24 cellular contexts compared by ENCODE assay signal in genomic region chr5:106610041-106610440, GRCh38.
"Had no signal": no experiment of that assay in that cellular context is flagged by ENCODE, and none has a peak within 500 bp of the region (broad histone marks: within the 10 kb centered on the region; RNA-seq: fewer than 3 reads in every experiment).

No MANE protein-coding gene starts in this region.

- H3K36me3 ChIP-seq: brain microvascular endothelial cell, lower lobe of right lung, thoracic aorta, vagina had no signal

- DNase-seq: activated CD4-positive, alpha-beta T cell treated with anti-CD3 and anti-CD28 coated beads for 1 hour; activated CD4-positive, alpha-beta T cell treated with anti-CD3 and anti-CD28 coated beads, Interleukin-2, amount 50 U/mL, for 1 hour; activated CD8-positive, alpha-beta T cell treated with anti-CD3 and anti-CD28 coated beads, Interleukin-2, amount 10 ng/mL, durations not matched to agents 7 days and 5 days; activated gamma-delta T cell treated with Interleukin-2 at 50 U/mL for 16 hours; aorta; brain microvascular endothelial cell; caudate nucleus; effector CD4-positive, alpha-beta T cell; foreskin melanocyte; glutamatergic neuron; immature natural killer cell; lower lobe of right lung; mesendoderm; mucosa of descending colon; naive B cell; occipital lobe; stimulated activated CD4-positive, alpha-beta T cell treated with anti-CD3 and anti-CD28 coated beads, Interleukin-4, amount 100 ng/mL, for 24 hours; stimulated activated naive CD4-positive, alpha-beta T cell treated with Interleukin-2 at 50 U/mL for 16 hours; T-helper 9 cell had no signal

- H3K4me3 ChIP-seq: hepatocyte, lower lobe of right lung, mucosa of descending colon, thoracic aorta, vagina had no signal

- H3K9me3 ChIP-seq: lower lobe of right lung, mucosa of descending colon, thoracic aorta, vagina had no signal

- H3K4me1 ChIP-seq: lower lobe of right lung, vagina had no signal

- H3K27me3 ChIP-seq: brain microvascular endothelial cell, hepatocyte, vagina had no signal

- ATAC-seq: activated CD8-positive, alpha-beta T cell treated with anti-CD3 and anti-CD28 coated beads, Interleukin-2, amount 10 ng/mL, durations not matched to agents 7 days and 5 days; activated naive CD4-positive, alpha-beta T cell treated with anti-CD3 and anti-CD28 coated beads, Interleukin-2, amount 50 U/mL, for 72 hours; left lobe of liver; lower lobe of right lung; mucosa of descending colon had no signal
